ENCODE assay signal across 18 cellular contexts in genomic region chr2:43197568-43197896, GRCh38. TPM values are rescaled to one million over a fixed set of nuclear protein-coding genes. Genes with fewer than 3 reads are reported as not detected.
DNase-seq lines count a peak whose midpoint lies in the region; ATAC-seq, FAIRE-seq and TF ChIP-seq lines count a peak whose summit lies in the region.
"Had no signal": no experiment of that assay in that cellular context is flagged by ENCODE, and none has a peak within 500 bp of the region (broad histone marks: within the 10 kb centered on the region; RNA-seq: fewer than 3 reads in every experiment).

No MANE protein-coding gene starts in this region.

- TF ChIP-seq CTCF in type B pancreatic cell (conservative IDR thresholded peaks at IDR 0.05) (no peak), pancreas (IDR thresholded peaks at IDR 0.05) (no peak)

- POLR2A ChIA-PET in activated CD4-positive, alpha-beta memory T cell treated with anti-CD3 and anti-CD28 coated beads, Interleukin-2, amount 10 ng/mL, durations not matched to agents 7 days and 5 days (lab: Charles Lee): interaction anchor here (0.9 to 7.5 kb wide), 4 partner anchors 20 to 29 kb away, joined by 3 to 77 read pairs (median 4); partner anchors contain the start of gene ZFP36L2

- no peaks in the 10 kb centered on the region for H3K27me3 Mint-ChIP-seq in activated naive CD4-positive, alpha-beta T cell treated with anti-CD3 and anti-CD28 coated beads for 36 hours (ENCODE audit: low read depth)
- H3K27me3 Mint-ChIP-seq in activated CD4-positive, alpha-beta memory T cell treated with anti-CD3 and anti-CD28 coated beads, Interleukin-2, amount 10 ng/mL, durations not matched to agents 7 days and 5 days: no peaks in the 10 kb centered on the region
- no peaks in the 10 kb centered on the region for H3K27me3 Mint-ChIP-seq in type B pancreatic cell

- no peak overlapping the region for H3K4me3 Mint-ChIP-seq in activated naive CD4-positive, alpha-beta T cell treated with anti-CD3 and anti-CD28 coated beads for 36 hours
- H3K4me3 Mint-ChIP-seq in activated CD4-positive, alpha-beta memory T cell treated with anti-CD3 and anti-CD28 coated beads, Interleukin-2, amount 10 ng/mL, durations not matched to agents 7 days and 5 days: no peak overlapping the region
- H3K4me3 Mint-ChIP-seq in type B pancreatic cell: no peak overlapping the region

- peaks cover 0 to 6% of the 10 kb centered on the region in 2 donors for H3K36me3 Mint-ChIP-seq in activated naive CD4-positive, alpha-beta T cell treated with anti-CD3 and anti-CD28 coated beads, Interleukin-2, amount 50 U/mL, for 72 hours
- H3K36me3 Mint-ChIP-seq in activated naive CD4-positive, alpha-beta T cell treated with anti-CD3 and anti-CD28 coated beads for 36 hours (ENCODE audit: low read depth): peaks cover 2% of the 10 kb centered on the region
- peaks cover 7% of the 10 kb centered on the region for H3K36me3 Mint-ChIP-seq in activated CD4-positive, alpha-beta memory T cell treated with anti-CD3 and anti-CD28 coated beads, Interleukin-2, amount 10 ng/mL, durations not matched to agents 7 days and 5 days (ENCODE audit: low read depth)
- no peaks in the 10 kb centered on the region for H3K36me3 Mint-ChIP-seq in type B pancreatic cell

- no peaks in the 10 kb centered on the region for H3K9me3 ChIP-seq in pancreas
- H3K9me3 ChIP-seq: psoas muscle had no signal

- no peak for ATAC-seq in activated naive CD4-positive, alpha-beta T cell treated with anti-CD3 and anti-CD28 coated beads, Interleukin-2, amount 50 U/mL, for 72 hours
- ATAC-seq in pancreas: no peak
- ATAC-seq: left ventricle myocardium superior, psoas muscle had no signal

- H3K4me1 ChIP-seq in pancreas: peaks cover 25 to 29% (median 27%) of the 10 kb centered on the region in 3 donors
- H3K4me1 ChIP-seq: psoas muscle had no signal

- H3K9me3 Mint-ChIP-seq in activated naive CD4-positive, alpha-beta T cell treated with anti-CD3 and anti-CD28 coated beads, Interleukin-2, amount 50 U/mL, for 72 hours: peaks cover 0 to 4% of the 10 kb centered on the region in 2 donors
- no peaks in the 10 kb centered on the region for H3K9me3 Mint-ChIP-seq in activated naive CD4-positive, alpha-beta T cell treated with anti-CD3 and anti-CD28 coated beads for 36 hours
- no peaks in the 10 kb centered on the region for H3K9me3 Mint-ChIP-seq in activated CD4-positive, alpha-beta memory T cell treated with anti-CD3 and anti-CD28 coated beads, Interleukin-2, amount 10 ng/mL, durations not matched to agents 7 days and 5 days
- no peaks in the 10 kb centered on the region for H3K9me3 Mint-ChIP-seq in type B pancreatic cell

- 94 to 96% methylated on average over 5 of the region's 5 CpGs for WGBS in pancreas, 2 donors

- no peaks in the 10 kb centered on the region for H3K36me3 ChIP-seq in pancreas

- no peak for DNase-seq in activated naive CD4-positive, alpha-beta T cell treated with anti-CD3 and anti-CD28 coated beads, Interleukin-2, amount 50 U/mL, for 72 hours (ENCODE audit: low spot score in 2 of 2)
- no peak for DNase-seq in activated naive CD4-positive, alpha-beta T cell treated with anti-CD3 and anti-CD28 coated beads for 36 hours
- DNase-seq in activated CD4-positive, alpha-beta memory T cell treated with anti-CD3 and anti-CD28 coated beads, Interleukin-2, amount 10 ng/mL, durations not matched to agents 7 days and 5 days: no peak
- DNase-seq in left kidney (ENCODE audit: low read depth, low spot score) (peak; percentile 47), type B pancreatic cell (ENCODE audit: extremely low spot score, unreplicated experiment) (no peak), NCI-H2107 (lab: John Stamatoyannopoulos, UW) (no peak), islet precursor cell (no peak), pancreas (no peak)
- DNase-seq: HCEC 1CT, left ventricle myocardium superior, NCI-H146, psoas muscle, Right ventricle myocardium superior, T-helper 9 cell had no signal

- FAIRE-seq in pancreas (lab: Jason Lieb, UNC): no peak
- FAIRE-seq: astrocyte, colon, D721Med, frontal cortex had no signal

- intact Hi-C loops in activated naive CD4-positive, alpha-beta T cell treated with anti-CD3 and anti-CD28 coated beads for 36 hours (cut with micrococcal nuclease): loop anchor here (5.0 kb wide), 1 partner anchor 970 kb away; the partner anchor contains the start of gene PPM1B
- intact Hi-C loops in pancreas (cut with DNase I): no loop called here

- CTCF ChIA-PET in activated naive CD4-positive, alpha-beta T cell treated with anti-CD3 and anti-CD28 coated beads for 36 hours (lab: Charles Lee): interaction anchor here (0.7 to 4.9 kb wide), 3 partner anchors 24 to 70 kb away, joined by 3 to 22 read pairs (median 3); no protein-coding TSS in a partner anchor
- CTCF ChIA-PET in activated CD4-positive, alpha-beta memory T cell treated with anti-CD3 and anti-CD28 coated beads, Interleukin-2, amount 10 ng/mL, durations not matched to agents 7 days and 5 days (lab: Charles Lee): no interaction called here

- H3K27ac ChIP-seq in pancreas: no peak overlapping the region
- H3K27ac ChIP-seq: psoas muscle had no signal

- H3K4me1 Mint-ChIP-seq in activated naive CD4-positive, alpha-beta T cell treated with anti-CD3 and anti-CD28 coated beads for 36 hours (ENCODE audit: low read depth): peaks cover 62% of the 10 kb centered on the region
- peaks cover 57% of the 10 kb centered on the region for H3K4me1 Mint-ChIP-seq in activated CD4-positive, alpha-beta memory T cell treated with anti-CD3 and anti-CD28 coated beads, Interleukin-2, amount 10 ng/mL, durations not matched to agents 7 days and 5 days
- peaks cover 33% of the 10 kb centered on the region for H3K4me1 Mint-ChIP-seq in type B pancreatic cell (ENCODE audit: unreplicated experiment)

- no peaks in the 10 kb centered on the region for H3K27me3 ChIP-seq in pancreas

- H3K4me3 ChIP-seq in pancreas: no peak overlapping the region
- H3K4me3 ChIP-seq: psoas muscle had no signal

- peak overlapping the region; percentile 38 to 60 for H3K27ac Mint-ChIP-seq in activated naive CD4-positive, alpha-beta T cell treated with anti-CD3 and anti-CD28 coated beads, Interleukin-2, amount 50 U/mL, for 72 hours
- H3K27ac Mint-ChIP-seq in activated naive CD4-positive, alpha-beta T cell treated with anti-CD3 and anti-CD28 coated beads for 36 hours: no peak overlapping the region
- H3K27ac Mint-ChIP-seq in activated CD4-positive, alpha-beta memory T cell treated with anti-CD3 and anti-CD28 coated beads, Interleukin-2, amount 10 ng/mL, durations not matched to agents 7 days and 5 days: peak overlapping the region; percentile 55
- H3K27ac Mint-ChIP-seq in type B pancreatic cell: peak overlapping the region; percentile 15

RNA-seq across cellular contexts. Expression of gene ZFP36L2, which starts 28.9 kb away (rescaled TPM):
- total RNA-seq in activated naive CD4-positive, alpha-beta T cell treated with anti-CD3 and anti-CD28 coated beads, Interleukin-2, amount 50 U/mL, for 72 hours: 10 to 100 TPM; 27.3 to 70.4 TPM
- 10 to 100 TPM; 37.3 to 38.4 TPM for total RNA-seq in activated naive CD4-positive, alpha-beta T cell treated with anti-CD3 and anti-CD28 coated beads for 36 hours
- 100 to 1,000 TPM; 276 to 278 TPM for total RNA-seq in activated CD4-positive, alpha-beta memory T cell treated with anti-CD3 and anti-CD28 coated beads, Interleukin-2, amount 10 ng/mL, durations not matched to agents 7 days and 5 days
- total RNA-seq in type B pancreatic cell (ENCODE audit: low replicate concordance) (198 and 437 TPM in 2 replicates), pancreas (100 to 1,000 TPM in 1 of 6 donors, 10 to 100 TPM in 5; 36.8 to 117 (median 64.8) TPM)
- polyA plus RNA-seq in pancreas: 10 to 100 TPM; 44.4 to 52.6 TPM
